In the genomic region with DNA sequence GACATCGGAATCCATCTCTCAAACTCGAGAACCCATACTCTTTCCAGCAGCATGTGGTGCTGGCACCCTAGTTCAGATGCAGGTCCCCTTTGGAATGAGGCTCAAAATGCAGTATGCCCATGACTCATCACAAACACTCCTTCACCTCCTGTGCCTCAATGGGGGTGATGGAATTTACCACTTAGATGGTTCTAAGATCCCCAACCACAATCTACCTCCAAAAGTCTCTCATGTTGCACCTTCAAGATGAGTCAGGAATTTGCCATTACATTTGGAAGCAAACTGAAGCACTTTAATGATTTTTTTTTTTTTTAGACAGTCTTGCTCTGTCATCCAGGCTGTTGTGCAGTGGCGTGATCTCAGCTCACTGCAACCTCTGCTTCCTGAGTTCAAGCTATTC, we compare ENCODE assay signal across 2 cellular contexts.
TF ChIP-seq lines count a peak whose summit lies in the region.

No MANE protein-coding gene starts in this region.

TF ChIP-seq in IMR-90, 13 proteins besides CTCF, POLR2A, EP300 and RAD21:
- TF ChIP-seq, protein P1, sequence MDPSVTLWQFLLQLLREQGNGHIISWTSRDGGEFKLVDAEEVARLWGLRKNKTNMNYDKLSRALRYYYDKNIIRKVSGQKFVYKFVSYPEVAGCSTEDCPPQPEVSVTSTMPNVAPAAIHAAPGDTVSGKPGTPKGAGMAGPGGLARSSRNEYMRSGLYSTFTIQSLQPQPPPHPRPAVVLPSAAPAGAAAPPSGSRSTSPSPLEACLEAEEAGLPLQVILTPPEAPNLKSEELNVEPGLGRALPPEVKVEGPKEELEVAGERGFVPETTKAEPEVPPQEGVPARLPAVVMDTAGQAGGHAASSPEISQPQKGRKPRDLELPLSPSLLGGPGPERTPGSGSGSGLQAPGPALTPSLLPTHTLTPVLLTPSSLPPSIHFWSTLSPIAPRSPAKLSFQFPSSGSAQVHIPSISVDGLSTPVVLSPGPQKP (IDR thresholded peaks at IDR 0.05; ENCODE audit: borderline replicate concordance, low read depth, low read length), result no peak
- TF ChIP-seq RCOR1 (IDR thresholded peaks at IDR 0.05; ENCODE audit: insufficient replicate concordance, low read length) (no peak), MAZ (IDR thresholded peaks at IDR 0.05; ENCODE audit: borderline replicate concordance, low read depth, low read length) (no peak), SMC3 (IDR thresholded peaks at IDR 0.05; ENCODE audit: low read depth, low read length) (no peak), USF2 (IDR thresholded peaks at IDR 0.05; ENCODE audit: low read depth, low read length) (no peak), MAFK (IDR thresholded peaks at IDR 0.05; ENCODE audit: low read depth, low read length) (no peak), CHD1 (IDR thresholded peaks at IDR 0.05; ENCODE audit: low read depth, low read length) (no peak), MXI1 (IDR thresholded peaks at IDR 0.05; ENCODE audit: borderline replicate concordance, low read depth, low read length) (no peak), NFE2L2 (IDR thresholded peaks at IDR 0.05; ENCODE audit: low read depth, low read length) (no peak), FOS (IDR thresholded peaks at IDR 0.05; ENCODE audit: low read depth, low read length) (no peak), BHLHE40 (IDR thresholded peaks at IDR 0.05; ENCODE audit: low read depth, low read length) (no peak), RFX5 (IDR thresholded peaks at IDR 0.05; ENCODE audit: low read depth, low read length) (no peak), CEBPB (IDR thresholded peaks at IDR 0.05; ENCODE audit: low read depth, low read length) (no peak)

TF ChIP-seq in SK-N-SH, 30 proteins besides CTCF, POLR2A, EP300 and RAD21:
- TF ChIP-seq RXRA (IDR thresholded peaks at IDR 0.05; ENCODE audit: borderline replicate concordance, low read depth), result no peak
- TF ChIP-seq EZH2phosphoT487 (IDR thresholded peaks at IDR 0.05; ENCODE audit: borderline replicate concordance, low read depth), result no peak
- no peak for TF ChIP-seq NRF1 (IDR thresholded peaks at IDR 0.05; ENCODE audit: low read depth, low read length)
- no peak for TF ChIP-seq SMC3 (IDR thresholded peaks at IDR 0.05; ENCODE audit: low read depth, low read length)
- no peak for TF ChIP-seq MEF2A (IDR thresholded peaks at IDR 0.05; ENCODE audit: borderline replicate concordance, low read depth)
- TF ChIP-seq USF2 (IDR thresholded peaks at IDR 0.05; ENCODE audit: borderline replicate concordance, low read depth, low read length), result no peak
- no peak for TF ChIP-seq RCOR1 (IDR thresholded peaks at IDR 0.05; ENCODE audit: low read length)
TF ChIP-seq in SK-N-SH: peak in this region for 0.
